ENCODE assay signal across 12 cellular contexts in the genomic region with DNA sequence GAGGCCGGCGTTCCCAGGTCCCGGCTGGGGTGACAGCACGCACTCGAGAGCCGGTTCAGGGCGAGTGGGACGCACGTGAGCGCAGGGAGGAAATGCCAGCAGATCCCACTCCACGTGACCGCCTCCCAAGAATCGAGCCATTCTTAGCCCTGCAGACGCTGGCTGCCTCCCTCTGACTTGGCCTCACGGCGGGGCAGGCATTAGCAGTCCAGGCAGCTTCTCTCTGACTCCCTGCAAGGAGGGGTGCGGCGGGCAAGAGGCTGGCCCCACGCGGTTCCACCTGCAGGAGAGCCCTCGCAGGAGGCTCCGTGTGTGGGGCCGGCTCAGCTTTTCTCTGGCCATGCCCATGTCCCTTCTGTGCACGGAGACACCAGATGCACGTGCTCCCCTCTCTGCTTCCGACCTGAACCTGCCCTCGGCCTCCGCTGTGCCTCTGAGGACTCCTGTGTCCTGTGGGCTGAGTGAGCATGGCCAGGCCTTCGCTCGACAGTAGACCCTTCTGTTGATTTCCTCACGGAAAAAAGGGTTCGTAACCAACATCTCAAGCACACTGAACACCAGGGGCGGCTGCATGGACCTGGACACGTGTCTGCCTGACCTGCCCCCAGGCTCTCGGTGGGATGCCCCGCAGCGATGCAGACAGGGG. TPM values are rescaled to one million over a fixed set of nuclear protein-coding genes. Genes with fewer than 3 reads are reported as not detected.
DNase-seq lines count a peak whose midpoint lies in the region; ATAC-seq and TF ChIP-seq lines count a peak whose summit lies in the region.
"Had no signal": no experiment of that assay in that cellular context is flagged by ENCODE, and none has a peak within 500 bp of the region (broad histone marks: within the 10 kb centered on the region; RNA-seq: fewer than 3 reads in every experiment).

No MANE protein-coding gene starts in this region.

- peak overlapping the region; percentile 68 for H3K4me3 ChIP-seq in naive thymus-derived CD4-positive, alpha-beta T cell (ENCODE audit: low read length)
- peak overlapping the region; percentile 51 for H3K4me3 ChIP-seq in upper lobe of right lung
- H3K4me3 ChIP-seq: mucosa of descending colon had no signal

- DNase-seq in activated naive CD4-positive, alpha-beta T cell treated with anti-CD3 and anti-CD28 coated beads, Interleukin-2, amount 10 ng/mL, durations not matched to agents 7 days and 5 days: no peak
- DNase-seq in activated naive CD4-positive, alpha-beta T cell (lab: John Stamatoyannopoulos, UW): no peak
- DNase-seq in epidermal melanocyte (ENCODE audit: insufficient read length, low spot score): peak; percentile 88
- DNase-seq in naive thymus-derived CD4-positive, alpha-beta T cell: no peak
- peak; percentile 70 for DNase-seq in upper lobe of right lung
- no peak for DNase-seq in NCI-H2171 treated with DMSO at 0.1 percent for 48 hours (lab: John Stamatoyannopoulos, UW)
- DNase-seq in islet precursor cell: no peak
- DNase-seq in NCI-H2107 (lab: John Stamatoyannopoulos, UW): no peak
- DNase-seq: MV-4-11 had no signal

- POLR2A ChIA-PET in naive thymus-derived CD4-positive, alpha-beta T cell (lab: Charles Lee): interaction anchor here (1.0 to 4.1 kb wide), 6 partner anchors 9 to 144 kb away, joined by 3 to 52 read pairs (median 8); a partner anchor contains a TSS

- H3K27ac ChIP-seq in naive thymus-derived CD4-positive, alpha-beta T cell (ENCODE audit: low read depth, low read length): peak overlapping the region; percentile 71
- H3K27ac ChIP-seq in upper lobe of right lung: peak overlapping the region; percentile 83
- H3K27ac ChIP-seq: VCaP had no signal

- no peak for ATAC-seq in naive thymus-derived CD4-positive, alpha-beta T cell
- peak; percentile 15 for ATAC-seq in upper lobe of right lung

- H3K27me3 Mint-ChIP-seq in activated naive CD4-positive, alpha-beta T cell treated with anti-CD3 and anti-CD28 coated beads, Interleukin-2, amount 10 ng/mL, durations not matched to agents 7 days and 5 days: no peaks in the 10 kb centered on the region
- no peaks in the 10 kb centered on the region for H3K27me3 Mint-ChIP-seq in naive thymus-derived CD4-positive, alpha-beta T cell

- H3K27ac Mint-ChIP-seq in activated naive CD4-positive, alpha-beta T cell treated with anti-CD3 and anti-CD28 coated beads, Interleukin-2, amount 10 ng/mL, durations not matched to agents 7 days and 5 days: peak overlapping the region; percentile 86
- H3K27ac Mint-ChIP-seq in naive thymus-derived CD4-positive, alpha-beta T cell: peak overlapping the region; percentile 23 to 93 (median 86)

- peaks cover 0 to 30% of the 10 kb centered on the region in 2 donors for H3K4me1 ChIP-seq in naive thymus-derived CD4-positive, alpha-beta T cell (ENCODE audit: control insufficient read depth in 2 of 2, insufficient read depth in 2 of 2, low read length in 2 of 2)
- H3K4me1 ChIP-seq in upper lobe of right lung: peaks cover 50% of the 10 kb centered on the region

- H3K4me1 Mint-ChIP-seq in activated naive CD4-positive, alpha-beta T cell treated with anti-CD3 and anti-CD28 coated beads, Interleukin-2, amount 10 ng/mL, durations not matched to agents 7 days and 5 days: peaks cover 45% of the 10 kb centered on the region
- peaks cover 17 to 67% (median 42%) of the 10 kb centered on the region in 7 donors for H3K4me1 Mint-ChIP-seq in naive thymus-derived CD4-positive, alpha-beta T cell

- peak overlapping the region; percentile 76 for H3K4me3 Mint-ChIP-seq in activated naive CD4-positive, alpha-beta T cell treated with anti-CD3 and anti-CD28 coated beads, Interleukin-2, amount 10 ng/mL, durations not matched to agents 7 days and 5 days
- H3K4me3 Mint-ChIP-seq in naive thymus-derived CD4-positive, alpha-beta T cell: peak overlapping the region in 9 of 10 donors; percentile 90 to 99 (median 94)

- CTCF ChIA-PET in activated naive CD4-positive, alpha-beta T cell treated with anti-CD3 and anti-CD28 coated beads, Interleukin-2, amount 10 ng/mL, durations not matched to agents 7 days and 5 days (lab: Charles Lee): interaction anchor here (1.0 to 2.3 kb wide), 4 partner anchors 10 to 61 kb away, joined by 3 to 16 read pairs (median 8); a partner anchor contains a TSS
- CTCF ChIA-PET in naive thymus-derived CD4-positive, alpha-beta T cell (lab: Charles Lee): interaction anchor here (1.9 to 4.8 kb wide), 3 partner anchors 9 to 60 kb away, joined by 10 to 42 read pairs (median 16); a partner anchor contains a TSS

- H3K9me3 ChIP-seq in naive thymus-derived CD4-positive, alpha-beta T cell (ENCODE audit: control insufficient read depth in 2 of 3, low read length in 3 of 3): no peaks in the 10 kb centered on the region
- H3K9me3 ChIP-seq in upper lobe of right lung: no peaks in the 10 kb centered on the region
- H3K9me3 ChIP-seq: mucosa of descending colon had no signal

- intact Hi-C loops in naive thymus-derived CD4-positive, alpha-beta T cell (cut with micrococcal nuclease): loop anchor here in 1 of 2 donors (1.0 kb wide), 2 partner anchors 10 to 26 kb away; a partner anchor contains a TSS
- intact Hi-C loops in upper lobe of right lung (cut with DNase I): no loop called here

- H3K9me3 Mint-ChIP-seq in activated naive CD4-positive, alpha-beta T cell treated with anti-CD3 and anti-CD28 coated beads, Interleukin-2, amount 10 ng/mL, durations not matched to agents 7 days and 5 days: no peaks in the 10 kb centered on the region
- no peaks in the 10 kb centered on the region for H3K9me3 Mint-ChIP-seq in naive thymus-derived CD4-positive, alpha-beta T cell

- H3K36me3 ChIP-seq in naive thymus-derived CD4-positive, alpha-beta T cell (ENCODE audit: control insufficient read depth in 2 of 3, insufficient read depth in 3 of 3, low read length in 3 of 3): peaks cover 0 to 11% (median 0%) of the 10 kb centered on the region in 3 experiments
- peaks cover 5% of the 10 kb centered on the region for H3K36me3 ChIP-seq in upper lobe of right lung

- no peaks in the 10 kb centered on the region for H3K27me3 ChIP-seq in naive thymus-derived CD4-positive, alpha-beta T cell (ENCODE audit: control insufficient read depth in 2 of 2, insufficient read depth in 2 of 2, low read length in 2 of 2)
- H3K27me3 ChIP-seq in upper lobe of right lung: no peaks in the 10 kb centered on the region

- peaks cover 5% of the 10 kb centered on the region for H3K36me3 Mint-ChIP-seq in activated naive CD4-positive, alpha-beta T cell treated with anti-CD3 and anti-CD28 coated beads, Interleukin-2, amount 10 ng/mL, durations not matched to agents 7 days and 5 days
- peaks cover 0 to 9% (median 0%) of the 10 kb centered on the region in 5 donors for H3K36me3 Mint-ChIP-seq in naive thymus-derived CD4-positive, alpha-beta T cell

- TF ChIP-seq CTCF in upper lobe of right lung (IDR thresholded peaks at IDR 0.05): no peak

RNA-seq across cellular contexts. Expression of a gene that starts 10.2 kb away (rescaled TPM):
- 10 to 100 TPM; 10.1 to 26.5 (median 15.9) TPM for total RNA-seq in naive thymus-derived CD4-positive, alpha-beta T cell
- 10 to 100 TPM; 13.5 to 16.9 TPM for polyA plus RNA-seq in naive thymus-derived CD4-positive, alpha-beta T cell
- 40.0 TPM for total RNA-seq in upper lobe of right lung
- total RNA-seq: fibroblast of villous mesenchyme had no signal

RNA-seq across cellular contexts. Expression of a gene that starts 33.4 kb away (rescaled TPM):
- total RNA-seq in naive thymus-derived CD4-positive, alpha-beta T cell: 1 to 10 TPM in 1 of 5 experiments, under 1 TPM in 1, not detected in 3; 0.13 to 1.3 TPM
- polyA plus RNA-seq in naive thymus-derived CD4-positive, alpha-beta T cell: under 1 TPM; 0.21 to 0.47 TPM
- total RNA-seq in upper lobe of right lung: 11.1 TPM

Comparison
In these comparisons a context has a peak if more than half of its experiments do, and no peak if none do; other contexts are left out.
1. DNase-seq: peak in epidermal melanocyte (single experiment) and upper lobe of right lung (single experiment); none in activated naive CD4-positive, alpha-beta T cell treated with anti-CD3 and anti-CD28 coated beads, Interleukin-2, amount 10 ng/mL, durations not matched to agents 7 days and 5 days (single experiment), activated naive CD4-positive, alpha-beta T cell (0 of 4), naive thymus-derived CD4-positive, alpha-beta T cell (0 of 9), NCI-H2171 treated with DMSO at 0.1 percent for 48 hours (single experiment), islet precursor cell (single experiment) and NCI-H2107 (single experiment).